Comparison of ENCODE assay signal across 1 cellular context in the genomic region with DNA sequence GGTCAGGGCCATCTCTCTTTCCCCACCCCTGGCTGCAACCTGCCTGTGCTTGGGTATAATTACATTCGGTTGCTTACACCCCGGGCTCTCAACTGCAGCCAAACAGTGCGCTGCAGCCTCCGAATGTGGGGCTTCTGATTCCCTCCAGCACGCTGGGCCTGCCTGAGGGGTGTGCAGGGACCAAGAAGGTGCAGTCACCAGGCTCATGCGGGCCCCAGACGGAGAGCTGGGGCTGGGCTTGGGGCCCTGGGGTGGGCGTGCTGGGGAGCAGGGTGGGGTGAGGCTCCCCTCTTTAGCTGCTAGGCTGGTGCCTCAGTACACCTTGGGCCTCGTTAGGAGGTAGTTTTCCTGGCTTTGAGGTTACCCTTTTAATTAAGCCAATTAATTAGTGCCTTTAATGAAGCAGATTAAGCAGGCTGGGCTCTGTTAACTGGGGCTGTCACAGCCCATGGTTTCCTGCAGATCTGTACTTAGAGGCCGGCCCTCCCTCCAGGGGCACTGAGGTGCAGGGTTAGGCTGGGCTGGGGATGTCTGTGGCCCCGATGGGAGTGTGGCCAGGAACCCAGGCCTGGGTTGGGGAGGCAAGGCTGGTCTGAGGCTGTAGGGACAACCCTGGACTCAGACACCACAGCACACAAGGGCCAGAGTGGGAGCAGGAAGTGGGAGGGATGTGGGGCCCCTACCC.
TF ChIP-seq lines count a peak whose summit lies in the region.

No MANE protein-coding gene starts in this region.

TF ChIP-seq in H1, 55 proteins besides CTCF, POLR2A, EP300 and RAD21 (continued from another document):
- TF ChIP-seq, protein P1, sequence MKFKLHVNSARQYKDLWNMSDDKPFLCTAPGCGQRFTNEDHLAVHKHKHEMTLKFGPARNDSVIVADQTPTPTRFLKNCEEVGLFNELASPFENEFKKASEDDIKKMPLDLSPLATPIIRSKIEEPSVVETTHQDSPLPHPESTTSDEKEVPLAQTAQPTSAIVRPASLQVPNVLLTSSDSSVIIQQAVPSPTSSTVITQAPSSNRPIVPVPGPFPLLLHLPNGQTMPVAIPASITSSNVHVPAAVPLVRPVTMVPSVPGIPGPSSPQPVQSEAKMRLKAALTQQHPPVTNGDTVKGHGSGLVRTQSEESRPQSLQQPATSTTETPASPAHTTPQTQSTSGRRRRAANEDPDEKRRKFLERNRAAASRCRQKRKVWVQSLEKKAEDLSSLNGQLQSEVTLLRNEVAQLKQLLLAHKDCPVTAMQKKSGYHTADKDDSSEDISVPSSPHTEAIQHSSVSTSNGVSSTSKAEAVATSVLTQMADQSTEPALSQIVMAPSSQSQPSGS (IDR thresholded peaks at IDR 0.05; ENCODE audit: low read length) = no peak
- TF ChIP-seq JUND (IDR thresholded peaks at IDR 0.05; ENCODE audit: low read length) (no peak), HDAC2 (IDR thresholded peaks at IDR 0.05; ENCODE audit: borderline replicate concordance in 1 of 2, low read depth in 2 of 2, low read length in 2 of 2) (no peak), CREB1 (IDR thresholded peaks at IDR 0.05) (no peak), POU5F1 (IDR thresholded peaks at IDR 0.05; ENCODE audit: low read depth, low read length) (no peak), CTBP2 (IDR thresholded peaks at IDR 0.05; ENCODE audit: borderline replicate concordance, insufficient read depth, insufficient read length, low read length) (no peak), RNF2 (IDR thresholded peaks at IDR 0.05; ENCODE audit: borderline replicate concordance, low read depth, low read length, missing control alignments, poor library complexity, severe bottlenecking) (no peak), EZH2 (IDR thresholded peaks at IDR 0.05; ENCODE audit: low read depth, low read length, severe bottlenecking) (no peak), TAF1 (IDR thresholded peaks at IDR 0.05; ENCODE audit: low read depth, low read length) (no peak), CHD1 (IDR thresholded peaks at IDR 0.05; ENCODE audit: low read depth, low read length) (no peak), SP1 (IDR thresholded peaks at IDR 0.05; ENCODE audit: low read depth, low read length) (no peak), SAP30 (IDR thresholded peaks at IDR 0.05; ENCODE audit: insufficient read depth, insufficient replicate concordance, low read length) (no peak)
- TF ChIP-seq, protein P2, sequence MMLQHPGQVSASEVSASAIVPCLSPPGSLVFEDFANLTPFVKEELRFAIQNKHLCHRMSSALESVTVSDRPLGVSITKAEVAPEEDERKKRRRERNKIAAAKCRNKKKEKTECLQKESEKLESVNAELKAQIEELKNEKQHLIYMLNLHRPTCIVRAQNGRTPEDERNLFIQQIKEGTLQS (IDR thresholded peaks at IDR 0.05; ENCODE audit: insufficient read depth, low read depth, low read length) = no peak
TF ChIP-seq in H1: peak in this region for 0.
